Comparison of ENCODE assay signal across 11 cellular contexts in the genomic region with DNA sequence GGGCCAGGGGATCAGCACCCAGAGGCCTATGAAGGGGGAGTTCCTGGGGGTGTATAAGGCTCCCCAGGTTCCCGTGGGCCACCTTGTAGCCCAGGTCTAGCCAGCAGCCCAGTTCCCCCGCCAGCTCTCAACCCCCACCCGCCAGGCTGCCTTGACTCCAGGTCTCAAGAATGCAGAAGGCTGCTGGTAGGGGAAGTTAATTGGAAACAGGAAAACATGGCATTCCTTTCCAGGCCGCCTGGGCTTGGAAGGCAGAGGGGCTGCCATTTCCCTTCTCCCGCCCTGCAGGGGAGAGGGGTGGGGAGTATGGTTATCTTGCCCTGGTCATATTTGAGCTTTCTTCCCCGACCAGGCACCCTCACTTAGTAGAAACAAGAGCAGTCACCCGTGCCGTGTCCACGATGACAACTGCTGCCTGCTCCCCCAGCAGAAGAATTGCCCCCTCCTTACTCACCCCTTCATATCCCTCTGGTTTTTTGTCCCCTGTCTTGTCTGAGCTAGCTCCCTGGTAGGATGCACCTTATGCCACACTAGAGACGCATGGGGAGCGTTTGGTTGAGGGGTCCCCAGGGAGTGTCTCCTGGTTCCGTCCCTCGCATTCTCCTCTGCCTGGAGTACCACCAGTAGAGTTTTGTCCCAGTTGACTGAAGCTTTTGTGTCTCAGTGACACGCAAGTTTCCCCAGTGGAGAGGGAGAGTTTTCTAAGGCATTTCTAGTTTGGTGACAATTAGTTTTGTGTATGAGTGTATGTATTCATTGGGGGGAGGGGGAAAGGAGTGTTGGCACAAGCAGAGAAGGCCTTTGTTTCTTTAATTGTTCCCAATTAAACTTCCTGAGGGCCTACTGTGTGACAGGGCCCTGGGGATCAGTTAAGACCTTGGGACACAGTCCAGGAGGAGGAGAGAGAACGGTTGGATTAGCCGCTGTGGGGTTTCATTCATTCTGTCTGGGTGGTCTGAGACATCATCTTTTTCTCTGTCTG. TPM values are rescaled to one million over a fixed set of nuclear protein-coding genes. Genes with fewer than 3 reads are reported as not detected.
A peak's percentile ranks its signal among the peaks of the same experiment; 100 is the strongest.
DNase-seq lines count a peak whose midpoint lies in the region; ATAC-seq and TF ChIP-seq lines count a peak whose summit lies in the region.
"Had no signal": no experiment of that assay in that cellular context is flagged by ENCODE, and none has a peak within 500 bp of the region (broad histone marks: within the 10 kb centered on the region; RNA-seq: fewer than 3 reads in every experiment).

No MANE protein-coding gene starts in this region.

- no peaks in the 10 kb centered on the region for H3K9me3 ChIP-seq in mesodermal cell (ENCODE audit: control insufficient read depth, low read length)
- H3K9me3 ChIP-seq in PC-3 (ENCODE audit: low read length): no peaks in the 10 kb centered on the region

- intact Hi-C loops in dendritic cell treated with granulocyte-macrophage colony-stimulating factor and Interleukin-4, amounts not matched to agents 40 ng/mL and 50 ng/mL, for 4 days (cut with micrococcal nuclease): no loop called here
- intact Hi-C loops in PC-3 (cut with micrococcal nuclease): no loop called here

- no peak overlapping the region for H3K4me2 ChIP-seq in PC-3 (ENCODE audit: low read length)

- peak overlapping the region; percentile 95 for H3K27ac ChIP-seq in mesodermal cell (ENCODE audit: low read depth, low read length, severe bottlenecking)
- no peak overlapping the region for H3K27ac ChIP-seq in PC-3 (ENCODE audit: low read length)

- peak overlapping the region; percentile 30 for H3K27ac Mint-ChIP-seq in dendritic cell treated with granulocyte-macrophage colony-stimulating factor and Interleukin-4, amounts not matched to agents 40 ng/mL and 50 ng/mL, for 4 days

- no peaks in the 10 kb centered on the region for H3K27me3 Mint-ChIP-seq in dendritic cell treated with granulocyte-macrophage colony-stimulating factor and Interleukin-4, amounts not matched to agents 40 ng/mL and 50 ng/mL, for 4 days

- no peak overlapping the region for H3K4me3 Mint-ChIP-seq in dendritic cell treated with granulocyte-macrophage colony-stimulating factor and Interleukin-4, amounts not matched to agents 40 ng/mL and 50 ng/mL, for 4 days

- TF ChIP-seq CTCF in PC-3 (conservative IDR thresholded peaks at IDR 0.05; ENCODE audit: low read depth, low read length): no peak

- H3K4me1 Mint-ChIP-seq in dendritic cell treated with granulocyte-macrophage colony-stimulating factor and Interleukin-4, amounts not matched to agents 40 ng/mL and 50 ng/mL, for 4 days (ENCODE audit: low read depth): peaks cover 58% of the 10 kb centered on the region

- peaks cover 91% of the 10 kb centered on the region for H3K79me2 ChIP-seq in PC-3 (ENCODE audit: low read length)

- BruUV-seq in PC-3 (replicated peaks; lab: Mats Ljungman, UMichigan): no TSS peak

- 40 to 54% methylated on average over 10 to 11 of the region's 16 CpGs for WGBS in mesodermal cell (ENCODE audit: insufficient coverage in 2 of 2), 2 experiments

- no peak overlapping the region for H2AFZ ChIP-seq in PC-3 (ENCODE audit: low read length)

- ATAC-seq in HG02759 (IDR thresholded peaks at IDR 0.05; ENCODE audit: unreplicated experiment) (no peak), GM19023 (IDR thresholded peaks at IDR 0.05; ENCODE audit: unreplicated experiment) (no peak), PC-3 (no peak)

- H3K9me3 Mint-ChIP-seq in dendritic cell treated with granulocyte-macrophage colony-stimulating factor and Interleukin-4, amounts not matched to agents 40 ng/mL and 50 ng/mL, for 4 days: no peaks in the 10 kb centered on the region

- H3K9ac ChIP-seq in PC-3 (ENCODE audit: low read length): no peak overlapping the region

- no peaks in the 10 kb centered on the region for H3F3A ChIP-seq in PC-3 (ENCODE audit: low read length, unreplicated experiment)

- no peaks in the 10 kb centered on the region for H3K27me3 ChIP-seq in H7 (ENCODE audit: control insufficient read depth, insufficient read depth, low read length)
- H3K27me3 ChIP-seq in PC-3 (ENCODE audit: low read length): no peaks in the 10 kb centered on the region

- peaks cover 36% of the 10 kb centered on the region for H3K36me3 Mint-ChIP-seq in dendritic cell treated with granulocyte-macrophage colony-stimulating factor and Interleukin-4, amounts not matched to agents 40 ng/mL and 50 ng/mL, for 4 days (ENCODE audit: low read depth)

- CTCF ChIA-PET in PC-3 (lab: Charles Lee): no interaction called here

- H4K20me1 ChIP-seq in PC-3 (ENCODE audit: low read length): peaks cover 7% of the 10 kb centered on the region; the same call in 1 of the 2 replicates

- H3K4me3 ChIP-seq in H7 (ENCODE audit: insufficient read depth, low read depth, low read length) (no peak overlapping the region), mesodermal cell (ENCODE audit: extremely low read depth, insufficient read depth, low read length, poor library complexity, severe bottlenecking) (no peak overlapping the region), PC-3 (ENCODE audit: low read length) (no peak overlapping the region)

- H3K4me1 ChIP-seq in mesodermal cell (ENCODE audit: control insufficient read depth, insufficient read depth, low read length, poor library complexity, severe bottlenecking) (peaks cover 23% of the 10 kb centered on the region), PC-3 (ENCODE audit: insufficient read depth, low read length) (peaks cover 8% of the 10 kb centered on the region; the same call in 1 of the 2 replicates)

- DNase-seq in 8988T (peak; percentile 43), H7 (peak; percentile 79), PC-3 (no peak), CD1c-positive myeloid dendritic cell (ENCODE audit: extremely low spot score) (no peak)
- DNase-seq: activated CD4-positive, alpha-beta T cell treated with anti-CD3 and anti-CD28 coated beads for 48 hours; DND-41; NCI-H446 had no signal

- POLR2A ChIA-PET in PC-3 (lab: Charles Lee; ENCODE audit: unreplicated experiment): no interaction called here

- H3K36me3 ChIP-seq in H7 (replicated peaks; ENCODE audit: control insufficient read depth, insufficient read depth, low read length) (peaks cover 1% of the 10 kb centered on the region; the same call in 1 of the 2 replicates), mesodermal cell (ENCODE audit: control insufficient read depth, insufficient read depth, low read length) (peaks cover 26% of the 10 kb centered on the region), PC-3 (ENCODE audit: low read depth, low read length) (no peaks in the 10 kb centered on the region)

- H3K9me2 ChIP-seq in PC-3 (replicated peaks; ENCODE audit: low read length): no peaks in the 10 kb centered on the region

RNA-seq across cellular contexts. Expression of gene BICRA, which starts 4.5 kb away (rescaled TPM):
- 3.4 and 8.5 TPM in 2 replicates for total RNA-seq in H7 (2014; rRNA removed; shearing (Covaris generic))
- 16.5 TPM for polyA plus RNA-seq in mesodermal cell (2013, experiment 1 of 2)
- 15.0 TPM for polyA plus RNA-seq in mesodermal cell (2013, experiment 2 of 2)
- 1.2 and 2.4 TPM in 2 replicates for total RNA-seq in PC-3 (2014; rRNA removed)

RNA-seq across cellular contexts. Expression of gene ZNF541, which starts 40.5 kb away (rescaled TPM):
- total RNA-seq in H7 (2014; rRNA removed; shearing (Covaris generic)): not detected in 2 replicates
- not detected for polyA plus RNA-seq in mesodermal cell (2013, experiment 1 of 2)
- polyA plus RNA-seq in mesodermal cell (2013, experiment 2 of 2): not detected
- total RNA-seq in PC-3 (2014; rRNA removed): not detected in 2 replicates

Comparison
In these comparisons a context has a peak if more than half of its experiments do, and no peak if none do; other contexts are left out.
1. DNase-seq: peak in 8988T (single experiment) and H7 (single experiment); none in PC-3 (single experiment) and CD1c-positive myeloid dendritic cell (single experiment).